Comparison of ENCODE assay signal across 13 cellular contexts in the genomic region with DNA sequence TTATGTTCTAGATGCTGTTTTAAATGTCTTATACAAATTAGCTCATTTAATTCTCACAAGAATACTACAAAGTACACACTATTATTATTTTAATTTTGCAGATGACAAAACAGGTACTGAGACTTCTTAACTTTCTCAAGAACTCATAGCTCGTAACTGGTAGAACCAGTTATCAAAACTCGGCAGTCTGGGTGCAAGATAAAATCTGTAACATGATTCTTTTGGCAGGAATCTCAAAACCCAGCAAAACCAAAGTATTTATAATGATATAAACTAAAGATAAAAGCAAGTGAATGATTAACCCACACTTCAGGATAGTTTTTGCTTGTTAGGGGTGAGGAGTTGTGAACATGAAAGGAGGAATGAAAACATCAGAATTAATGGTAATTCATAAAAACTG. TPM values are rescaled to one million over a fixed set of nuclear protein-coding genes. Genes with fewer than 3 reads are reported as not detected.
DNase-seq lines count a peak whose midpoint lies in the region; ATAC-seq and TF ChIP-seq lines count a peak whose summit lies in the region.
"Had no signal": no experiment of that assay in that cellular context is flagged by ENCODE, and none has a peak within 500 bp of the region (broad histone marks: within the 10 kb centered on the region; RNA-seq: fewer than 3 reads in every experiment).

No MANE protein-coding gene starts in this region.

- intact Hi-C loops in mammary epithelial cell (cut with micrococcal nuclease) (no loop called here), breast epithelium (cut with DNase I; ENCODE audit: low total_unique reads) (no loop called here), ascending aorta (cut with DNase I) (no loop called here)

- BruUV-seq in mammary epithelial cell (replicated peaks; lab: Mats Ljungman, UMichigan) = no TSS peak

- TF ChIP-seq POLR2A in breast epithelium (IDR thresholded peaks at IDR 0.05) (no peak), upper lobe of left lung (IDR thresholded peaks at IDR 0.05) (no peak)

- TF ChIP-seq EP300 in upper lobe of left lung (IDR thresholded peaks at IDR 0.05) = no peak

- H3K4me3 Mint-ChIP-seq in T-helper 2 cell treated with Interferon-gamma antibody and Interleukin-4, amounts not matched to agents 5 μg/mL and 100 μg/mL, for 36 hours = peak overlapping the region; percentile 73
- peak overlapping the region; percentile 37 for H3K4me3 Mint-ChIP-seq in type B pancreatic cell
- H3K4me3 Mint-ChIP-seq in activated CD8-positive, alpha-beta memory T cell treated with anti-CD3 and anti-CD28 coated beads, Interleukin-2, amount 10 ng/mL, durations not matched to agents 7 days and 5 days = no peak overlapping the region

- H2AFZ ChIP-seq in mammary epithelial cell (ENCODE audit: low read depth, low read length) = no peak overlapping the region
- no peak overlapping the region for H2AFZ ChIP-seq in hepatocyte

- H3K36me3 ChIP-seq in mammary epithelial cell (ENCODE audit: insufficient read depth, low read length) = no peaks in the 10 kb centered on the region
- no peaks in the 10 kb centered on the region for H3K36me3 ChIP-seq in breast epithelium
- H3K36me3 ChIP-seq in hepatocyte (replicated peaks; ENCODE audit: insufficient read depth, low read depth) = no peaks in the 10 kb centered on the region
- H3K36me3 ChIP-seq in ascending aorta = no peaks in the 10 kb centered on the region
- no peaks in the 10 kb centered on the region for H3K36me3 ChIP-seq in upper lobe of left lung
- H3K36me3 ChIP-seq: lower lobe of right lung had no signal

- H3K9me3 ChIP-seq in mammary epithelial cell (replicated peaks; ENCODE audit: insufficient read depth, low read length) = no peaks in the 10 kb centered on the region
- H3K9me3 ChIP-seq in breast epithelium = no peaks in the 10 kb centered on the region
- H3K9me3 ChIP-seq in hepatocyte (ENCODE audit: low read depth) = no peaks in the 10 kb centered on the region
- H3K9me3 ChIP-seq in ascending aorta = no peaks in the 10 kb centered on the region
- no peaks in the 10 kb centered on the region for H3K9me3 ChIP-seq in upper lobe of left lung
- H3K9me3 ChIP-seq: lower lobe of right lung had no signal

- in situ Hi-C loops in mammary epithelial cell (cut with MboI; ENCODE audit: low sequenced_read_pairs in 2 of 2) = no loop called here

- H3K27ac Mint-ChIP-seq in T-helper 2 cell treated with Interferon-gamma antibody and Interleukin-4, amounts not matched to agents 5 μg/mL and 100 μg/mL, for 36 hours = peak overlapping the region; percentile 90
- no peak overlapping the region for H3K27ac Mint-ChIP-seq in type B pancreatic cell
- no peak overlapping the region for H3K27ac Mint-ChIP-seq in activated CD8-positive, alpha-beta memory T cell treated with anti-CD3 and anti-CD28 coated beads, Interleukin-2, amount 10 ng/mL, durations not matched to agents 7 days and 5 days
- H3K27ac Mint-ChIP-seq: activated CD8-positive, alpha-beta T cell treated with anti-CD3 and anti-CD28 coated beads, Interleukin-2, amount 10 ng/mL, durations not matched to agents 7 days and 5 days had no signal

- H3K36me3 Mint-ChIP-seq in T-helper 2 cell treated with Interferon-gamma antibody and Interleukin-4, amounts not matched to agents 5 μg/mL and 100 μg/mL, for 36 hours (ENCODE audit: low read depth) = peaks cover 10% of the 10 kb centered on the region
- no peaks in the 10 kb centered on the region for H3K36me3 Mint-ChIP-seq in type B pancreatic cell
- H3K36me3 Mint-ChIP-seq in activated CD8-positive, alpha-beta memory T cell treated with anti-CD3 and anti-CD28 coated beads, Interleukin-2, amount 10 ng/mL, durations not matched to agents 7 days and 5 days = no peaks in the 10 kb centered on the region

- H3K9ac ChIP-seq in mammary epithelial cell (ENCODE audit: insufficient read depth, low read length) = no peak overlapping the region

- H3K4me1 Mint-ChIP-seq in T-helper 2 cell treated with Interferon-gamma antibody and Interleukin-4, amounts not matched to agents 5 μg/mL and 100 μg/mL, for 36 hours (ENCODE audit: low read depth) = peaks cover 44% of the 10 kb centered on the region
- H3K4me1 Mint-ChIP-seq in type B pancreatic cell (ENCODE audit: unreplicated experiment) = peaks cover 13% of the 10 kb centered on the region
- peaks cover 17% of the 10 kb centered on the region for H3K4me1 Mint-ChIP-seq in activated CD8-positive, alpha-beta memory T cell treated with anti-CD3 and anti-CD28 coated beads, Interleukin-2, amount 10 ng/mL, durations not matched to agents 7 days and 5 days

- H3K27me3 ChIP-seq in mammary epithelial cell (ENCODE audit: insufficient read depth, low read length) = peaks cover 4% of the 10 kb centered on the region
- no peaks in the 10 kb centered on the region for H3K27me3 ChIP-seq in breast epithelium
- no peaks in the 10 kb centered on the region for H3K27me3 ChIP-seq in hepatocyte
- no peaks in the 10 kb centered on the region for H3K27me3 ChIP-seq in ascending aorta
- H3K27me3 ChIP-seq in upper lobe of left lung = no peaks in the 10 kb centered on the region

- CTCF ChIA-PET in mammary epithelial cell (lab: Charles Lee; ENCODE audit: low non-redundant PET) = no interaction called here
- CTCF ChIA-PET in activated CD8-positive, alpha-beta memory T cell treated with anti-CD3 and anti-CD28 coated beads, Interleukin-2, amount 10 ng/mL, durations not matched to agents 7 days and 5 days (lab: Charles Lee) = no interaction called here

- H4K20me1 ChIP-seq in mammary epithelial cell (ENCODE audit: insufficient read depth, low read length) = no peaks in the 10 kb centered on the region
- no peaks in the 10 kb centered on the region for H4K20me1 ChIP-seq in hepatocyte (ENCODE audit: insufficient read depth, poor library complexity, severe bottlenecking)

- H3K4me1 ChIP-seq in mammary epithelial cell (ENCODE audit: insufficient read depth, low read length) (peaks cover 13% of the 10 kb centered on the region), breast epithelium (peaks cover 0 to 5% of the 10 kb centered on the region in 2 donors), hepatocyte (ENCODE audit: insufficient read depth) (peaks cover 5% of the 10 kb centered on the region), ascending aorta (no peaks in the 10 kb centered on the region), upper lobe of left lung (peaks cover 0 to 5% (median 0%) of the 10 kb centered on the region in 4 donors)
- H3K4me1 ChIP-seq: lower lobe of right lung had no signal

- H3K9me3 Mint-ChIP-seq in T-helper 2 cell treated with Interferon-gamma antibody and Interleukin-4, amounts not matched to agents 5 μg/mL and 100 μg/mL, for 36 hours = peaks cover 6% of the 10 kb centered on the region
- H3K9me3 Mint-ChIP-seq in type B pancreatic cell = peaks cover 11% of the 10 kb centered on the region
- no peaks in the 10 kb centered on the region for H3K9me3 Mint-ChIP-seq in activated CD8-positive, alpha-beta memory T cell treated with anti-CD3 and anti-CD28 coated beads, Interleukin-2, amount 10 ng/mL, durations not matched to agents 7 days and 5 days (ENCODE audit: low read depth)

- peaks cover 2% of the 10 kb centered on the region for H3K27me3 Mint-ChIP-seq in T-helper 2 cell treated with Interferon-gamma antibody and Interleukin-4, amounts not matched to agents 5 μg/mL and 100 μg/mL, for 36 hours (ENCODE audit: low read depth)
- H3K27me3 Mint-ChIP-seq in type B pancreatic cell = no peaks in the 10 kb centered on the region
- H3K27me3 Mint-ChIP-seq in activated CD8-positive, alpha-beta memory T cell treated with anti-CD3 and anti-CD28 coated beads, Interleukin-2, amount 10 ng/mL, durations not matched to agents 7 days and 5 days = peaks cover 8% of the 10 kb centered on the region

- H3K27ac ChIP-seq in mammary epithelial cell (ENCODE audit: insufficient read depth, low read depth, low read length) = no peak overlapping the region
- no peak overlapping the region for H3K27ac ChIP-seq in breast epithelium
- peak overlapping the region; percentile 2 for H3K27ac ChIP-seq in hepatocyte
- H3K27ac ChIP-seq in ascending aorta = no peak overlapping the region
- H3K27ac ChIP-seq in upper lobe of left lung = no peak overlapping the region
- H3K27ac ChIP-seq: lower lobe of right lung had no signal

- no peaks in the 10 kb centered on the region for H3K9me2 ChIP-seq in hepatocyte (replicated peaks; ENCODE audit: insufficient read depth)

- no peaks in the 10 kb centered on the region for H3K79me2 ChIP-seq in mammary epithelial cell (ENCODE audit: insufficient read depth, low read length)
- H3K79me2 ChIP-seq in hepatocyte = no peaks in the 10 kb centered on the region

- H3K4me3 ChIP-seq in mammary epithelial cell (replicated peaks in 1 of 3; ENCODE audit: insufficient read depth in 1 of 3, low read depth in 2 of 3, low read length in 3 of 3) (peak overlapping the region in 1 of 3 experiments; percentile 19), breast epithelium (no peak overlapping the region), hepatocyte (no peak overlapping the region), ascending aorta (no peak overlapping the region), upper lobe of left lung (no peak overlapping the region)
- H3K4me3 ChIP-seq: K562, lower lobe of right lung had no signal

- ATAC-seq in upper lobe of left lung (ENCODE audit: low FRiP score in 2 of 2) = no peak
- no peak for ATAC-seq in activated CD8-positive, alpha-beta memory T cell treated with anti-CD3 and anti-CD28 coated beads, Interleukin-2, amount 10 ng/mL, durations not matched to agents 7 days and 5 days
- ATAC-seq: activated CD8-positive, alpha-beta T cell treated with anti-CD3 and anti-CD28 coated beads, Interleukin-2, amount 10 ng/mL, durations not matched to agents 7 days and 5 days; K562; lower lobe of right lung had no signal

- DNase-seq in mammary epithelial cell (peak; percentile 81), breast epithelium (ENCODE audit: low spot score in 2 of 2) (no peak), hepatocyte (ENCODE audit: low spot score) (peak; percentile 14), type B pancreatic cell (ENCODE audit: extremely low spot score, unreplicated experiment) (no peak), ascending aorta (ENCODE audit: low spot score in 2 of 2) (no peak), upper lobe of left lung (no peak)
- DNase-seq in T-helper 2 cell treated with Interferon-gamma antibody and Interleukin-4, amounts not matched to agents 5 μg/mL and 100 μg/mL, for 36 hours (ENCODE audit: low spot score) = no peak
- DNase-seq in activated CD8-positive, alpha-beta memory T cell treated with anti-CD3 and anti-CD28 coated beads, Interleukin-2, amount 10 ng/mL, durations not matched to agents 7 days and 5 days = no peak
- DNase-seq: activated CD8-positive, alpha-beta T cell treated with anti-CD3 and anti-CD28 coated beads, Interleukin-2, amount 10 ng/mL, durations not matched to agents 7 days and 5 days; glutamatergic neuron; lower lobe of right lung; NCI-H1930 had no signal

- peak overlapping the region; percentile 66 for H3K4me2 ChIP-seq in mammary epithelial cell (ENCODE audit: insufficient read depth, low read depth, low read length)
- H3K4me2 ChIP-seq in hepatocyte = peak overlapping the region; percentile 52

- dilution Hi-C loops in mammary epithelial cell (cut with HindIII; ENCODE audit: low sequenced_read_pairs) = no loop called here

- 0% methylated on average over 2 of the region's 2 CpGs for whole genome bisulfite sequencing in mammary epithelial cell (ENCODE audit: low coverage, missing lambda C conversion rate)
- 28% methylated on average over 2 of the region's 2 CpGs for WGBS in hepatocyte (ENCODE audit: low lambda C conversion rate, missing lambda C conversion rate)
- WGBS in upper lobe of left lung, 2 donors = 35 to 50% methylated on average over 2 of the region's 2 CpGs

- TF ChIP-seq CTCF in mammary epithelial cell (conservative IDR thresholded peaks at IDR 0.05 in 1 of 2, IDR thresholded peaks at IDR 0.05 in 1 of 2; ENCODE audit: extremely low read depth in 1 of 2, insufficient read depth in 1 of 2, low read depth in 1 of 2, low read length in 2 of 2) (no peak), breast epithelium (IDR thresholded peaks at IDR 0.05) (no peak), hepatocyte (IDR thresholded peaks at IDR 0.05; ENCODE audit: poor library complexity) (no peak), type B pancreatic cell (conservative IDR thresholded peaks at IDR 0.05) (no peak), ascending aorta (IDR thresholded peaks at IDR 0.05) (no peak), upper lobe of left lung (IDR thresholded peaks at IDR 0.05) (no peak)

RNA-seq across cellular contexts. Expression of a gene that starts 27.6 kb away (rescaled TPM):
- total RNA-seq in mammary epithelial cell = not detected
- polyA plus RNA-seq in mammary epithelial cell = not detected
- not detected for polyA minus RNA-seq in mammary epithelial cell
- total RNA-seq in breast epithelium = under 1 TPM in 1 of 3 donors, not detected in 2; under 0.01 TPM
- total RNA-seq in hepatocyte = not detected in 2 replicates
- polyA plus RNA-seq in hepatocyte = not detected in 2 replicates
- not detected in 2 replicates for total RNA-seq in type B pancreatic cell (ENCODE audit: low replicate concordance)
- not detected for total RNA-seq in ascending aorta
- under 1 TPM in 3 of 6 donors, not detected in 3; 0.14 to 0.69 (median 0.20) TPM for total RNA-seq in upper lobe of left lung
- under 1 TPM; 0.18 to 0.61 TPM for total RNA-seq in activated CD8-positive, alpha-beta memory T cell treated with anti-CD3 and anti-CD28 coated beads, Interleukin-2, amount 10 ng/mL, durations not matched to agents 7 days and 5 days
- total RNA-seq: activated CD8-positive, alpha-beta T cell treated with anti-CD3 and anti-CD28 coated beads, Interleukin-2, amount 10 ng/mL, durations not matched to agents 7 days and 5 days; K562 had no signal
- polyA plus RNA-seq: K562 had no signal

Comparison
In these comparisons a context has a peak if more than half of its experiments do, and no peak if none do; other contexts are left out.
1. DNase-seq: peak in mammary epithelial cell (single experiment) and hepatocyte (single experiment); none in breast epithelium (0 of 2), T-helper 2 cell treated with Interferon-gamma antibody and Interleukin-4, amounts not matched to agents 5 μg/mL and 100 μg/mL, for 36 hours (single experiment), type B pancreatic cell (single experiment), ascending aorta (0 of 2), upper lobe of left lung (0 of 2) and activated CD8-positive, alpha-beta memory T cell treated with anti-CD3 and anti-CD28 coated beads, Interleukin-2, amount 10 ng/mL, durations not matched to agents 7 days and 5 days (single experiment).